ENCODE assay signal across 28 cellular contexts in the genomic region with DNA sequence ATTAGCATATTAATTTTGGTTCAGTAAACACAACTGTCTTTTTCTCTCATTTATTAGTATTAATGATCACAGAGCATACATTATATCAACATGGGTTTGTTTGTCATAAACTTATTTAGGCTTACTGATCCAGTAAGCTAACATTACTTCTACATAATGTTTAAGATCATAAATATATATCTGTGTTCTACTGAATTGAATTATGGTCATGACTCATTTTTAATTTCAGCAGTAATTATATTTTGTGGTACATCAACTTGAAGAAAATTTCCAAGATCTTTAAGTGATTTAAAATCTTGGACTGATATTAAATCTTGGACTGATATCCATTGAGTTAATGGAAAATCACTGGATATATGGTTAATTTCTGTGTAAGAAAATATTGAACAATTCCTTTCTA.
"Had no signal": no experiment of that assay in that cellular context is flagged by ENCODE, and none has a peak within 500 bp of the region (broad histone marks: within the 10 kb centered on the region; RNA-seq: fewer than 3 reads in every experiment).

No MANE protein-coding gene starts in this region.

- H3K27ac ChIP-seq: neural progenitor cell, ovary, psoas muscle, right lobe of liver, sigmoid colon, spleen, suprapubic skin, testis, tibial artery, transverse colon, upper lobe of right lung, uterus had no signal

- H2AFZ ChIP-seq: neural progenitor cell had no signal

- H3K27me3 ChIP-seq: neural progenitor cell, ovary, right lobe of liver, sigmoid colon, spleen, suprapubic skin, testis, tibial artery, transverse colon, upper lobe of right lung, uterus had no signal

- H3K4me2 ChIP-seq: neural progenitor cell, smooth muscle cell had no signal

- H3K4me1 ChIP-seq: neural progenitor cell, psoas muscle, right lobe of liver, sigmoid colon, spleen, suprapubic skin, testis, transverse colon, upper lobe of right lung, uterus had no signal

- H3K9me3 ChIP-seq: ovary, psoas muscle, right lobe of liver, sigmoid colon, spleen, suprapubic skin, testis, tibial artery, transverse colon, upper lobe of right lung, uterus had no signal

- H3K4me3 ChIP-seq: neural progenitor cell, ovary, psoas muscle, right lobe of liver, sigmoid colon, smooth muscle cell, spleen, suprapubic skin, testis, tibial artery, transverse colon, upper lobe of right lung, uterus had no signal

- ATAC-seq: naive thymus-derived CD4-positive, alpha-beta T cell; natural killer cell; psoas muscle; right cardiac atrium; right lobe of liver; stimulated activated memory B cell treated with anti-CD40 and anti-IgM and Interleukin-4, amounts not matched to agents 10 μg/mL and 1 μg/mL and 100 μg/mL, for 72 hours; stimulated activated naive CD8-positive, alpha-beta T cell treated with anti-CD3 and anti-CD28 coated beads, Interleukin-15, amount 100 ng/mL, for 72 hours; stimulated activated naive CD8-positive, alpha-beta T cell treated with anti-CD3 and anti-CD28 coated beads, Interleukin-15, Interleukin-2, amounts not matched to agents 100 U/mL and 50 U/mL, for 24 hours; upper lobe of right lung had no signal

- DNase-seq: naive thymus-derived CD4-positive, alpha-beta T cell; natural killer cell; occipital lobe; ovary; posterior cingulate gyrus; psoas muscle; right cardiac atrium; right lobe of liver; sigmoid colon; spleen; stimulated activated CD4-positive, alpha-beta T cell treated with anti-CD3 and anti-CD28 coated beads, Interleukin-12 subunit alpha, Interleukin-12 subunit beta, amount 100 ng/mL, for 4 hours; stimulated activated CD4-positive, alpha-beta T cell treated with anti-CD3 and anti-CD28 coated beads, Interleukin-1b, Interleukin-23, amount 100 ng/mL, for 48 hours; stimulated activated CD4-positive, alpha-beta T cell treated with anti-CD3 and anti-CD28 coated beads, Interleukin-4, amount 100 ng/mL, for 1 hour; stimulated activated CD4-positive, alpha-beta T cell treated with anti-CD3 and anti-CD28 coated beads, Interleukin-4, amount 100 ng/mL, for 4 hours; stimulated activated CD8-positive, alpha-beta memory T cell treated with anti-CD3 and anti-CD28 coated beads, Interleukin-4, amount 100 ng/mL, for 48 hours; stimulated activated naive CD4-positive, alpha-beta T cell; stimulated activated naive CD8-positive, alpha-beta T cell treated with anti-CD3 and anti-CD28 coated beads, Interleukin-15, amount 100 ng/mL, for 72 hours; stimulated activated naive CD8-positive, alpha-beta T cell treated with anti-CD3 and anti-CD28 coated beads, Interleukin-15, Interleukin-2, amounts not matched to agents 100 U/mL and 50 U/mL, for 24 hours; substantia nigra; testis; tibial artery; transverse colon; upper lobe of right lung; uterus had no signal

- H3K9ac ChIP-seq: neural progenitor cell had no signal

- H3K36me3 ChIP-seq: neural progenitor cell, ovary, right lobe of liver, sigmoid colon, spleen, suprapubic skin, tibial artery, transverse colon, upper lobe of right lung, uterus had no signal
